In the genomic region with DNA sequence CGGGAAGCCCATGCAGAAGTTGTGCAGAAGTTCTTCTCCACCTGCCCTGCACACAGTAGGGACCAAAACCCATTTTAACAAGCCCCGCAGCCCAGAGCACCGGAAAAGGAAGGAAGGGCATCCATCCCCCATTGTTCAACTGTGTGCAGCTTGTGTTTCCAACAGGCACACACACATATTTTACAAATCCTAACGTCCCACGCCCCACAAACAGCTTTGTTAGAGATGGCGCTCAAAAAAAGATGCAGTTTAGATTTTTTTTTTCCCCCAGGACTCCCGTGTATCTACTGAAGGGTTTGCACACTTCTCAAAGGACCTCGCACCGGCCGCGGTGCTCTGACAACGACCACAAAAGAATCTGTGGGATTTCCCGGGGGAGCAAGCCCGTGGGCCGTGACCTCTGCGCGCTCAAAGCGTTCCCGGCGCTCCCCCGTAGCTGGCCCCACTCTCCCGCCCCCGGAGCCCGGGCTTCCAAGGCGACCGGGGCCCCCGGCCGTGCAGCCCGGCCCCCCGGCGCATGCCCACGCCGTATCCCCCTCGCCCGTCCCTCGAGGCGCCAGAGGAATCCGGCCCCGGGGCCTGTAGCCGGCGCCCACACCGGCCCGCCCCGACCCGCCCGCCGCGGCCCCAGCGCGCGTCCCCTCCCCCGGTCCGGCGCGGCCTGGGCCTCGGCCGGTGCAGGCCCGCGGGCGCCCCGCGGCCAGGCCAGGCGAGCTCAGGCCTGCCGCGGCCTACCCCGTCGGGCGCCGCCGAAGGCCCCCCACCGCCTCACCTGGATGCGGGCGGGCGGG, we compare ENCODE assay signal across 8 cellular contexts.
DNase-seq lines count a peak whose midpoint lies in the region; ATAC-seq lines count a peak whose summit lies in the region.

No MANE protein-coding gene starts in this region.

- DNase-seq in DMS 273 (lab: John Stamatoyannopoulos, UW; ENCODE audit: unreplicated experiment) (peak; percentile 62), DMS 273 treated with DMSO at 0.1 percent for 48 hours (lab: John Stamatoyannopoulos, UW) (no peak), NOMO-1 treated with DMSO at 0.1 percent for 48 hours (lab: John Stamatoyannopoulos, UW; ENCODE audit: unreplicated experiment) (peak; percentile 10), adipocyte (ENCODE audit: low read depth) (peak; percentile 78)
- DNase-seq in stimulated activated CD4-positive, alpha-beta T cell treated with anti-CD3 and anti-CD28 coated beads, Interleukin-4, amount 100 ng/mL, for 24 hours = peak; percentile 32

- H3K4me1 ChIP-seq in adipocyte (ENCODE audit: control insufficient read depth, insufficient read depth, low read length) = peaks cover 34% of the 10 kb centered on the region
- peaks cover 13% of the 10 kb centered on the region; the same call in 1 of the 2 replicates for H3K4me1 ChIP-seq in iPS-20b (ENCODE audit: insufficient read depth, low read length)

- H3K9ac ChIP-seq in adipocyte (ENCODE audit: low read length) (peak overlapping the region; percentile 87), iPS-20b (ENCODE audit: low read depth, low read length) (peak overlapping the region; percentile 95)

- ATAC-seq in HG02571 (IDR thresholded peaks at IDR 0.05; ENCODE audit: unreplicated experiment) (peak; percentile 27), HG02870 (IDR thresholded peaks at IDR 0.05; ENCODE audit: unreplicated experiment) (no peak)

- no peaks in the 10 kb centered on the region for H3K27me3 ChIP-seq in adipocyte (replicated peaks; ENCODE audit: control insufficient read depth, insufficient read depth, low read length)
- H3K27me3 ChIP-seq in iPS-20b (ENCODE audit: insufficient read depth, low read length) = no peaks in the 10 kb centered on the region

- H3K36me3 ChIP-seq in adipocyte (ENCODE audit: control insufficient read depth, insufficient read depth, low read length, severe bottlenecking) = no peaks in the 10 kb centered on the region
- peaks cover 12% of the 10 kb centered on the region; the same call in 1 of the 2 replicates for H3K36me3 ChIP-seq in iPS-20b (ENCODE audit: insufficient read depth, low read depth, low read length)

- no peaks in the 10 kb centered on the region for H3K9me3 ChIP-seq in adipocyte (ENCODE audit: control insufficient read depth, low read length)
- H3K9me3 ChIP-seq in iPS-20b (ENCODE audit: insufficient read depth, low read depth, low read length) = no peaks in the 10 kb centered on the region

- no peak overlapping the region for H3K27ac ChIP-seq in iPS-20b (ENCODE audit: low read length)

- H3K4me3 ChIP-seq in adipocyte (ENCODE audit: low read length) (peak overlapping the region; percentile 93), iPS-20b (ENCODE audit: low read length) (peak overlapping the region; percentile 98)
